11 cellular contexts compared by ENCODE assay signal in genomic region chr14:61474671-61475070, GRCh38.
DNase-seq lines count a peak whose midpoint lies in the region; ATAC-seq, FAIRE-seq and TF ChIP-seq lines count a peak whose summit lies in the region.
"Had no signal": no experiment of that assay in that cellular context is flagged by ENCODE, and none has a peak within 500 bp of the region (broad histone marks: within the 10 kb centered on the region; RNA-seq: fewer than 3 reads in every experiment).

No MANE protein-coding gene starts in this region.

- peaks cover 54% of the 10 kb centered on the region for H3K36me3 Mint-ChIP-seq in activated CD8-positive, alpha-beta memory T cell treated with anti-CD3 and anti-CD28 coated beads, Interleukin-2, amount 10 ng/mL, durations not matched to agents 7 days and 5 days
- H3K36me3 Mint-ChIP-seq in stimulated activated effector memory CD8-positive, alpha-beta T cell treated with anti-CD3 and anti-CD28 coated beads, Interleukin-12 subunit alpha, Interleukin-12 subunit beta, amount 100 ng/mL, for 72 hours, result peaks cover 81% of the 10 kb centered on the region

- H3K27ac Mint-ChIP-seq in activated CD8-positive, alpha-beta memory T cell treated with anti-CD3 and anti-CD28 coated beads, Interleukin-2, amount 10 ng/mL, durations not matched to agents 7 days and 5 days, result peak overlapping the region; percentile 85
- H3K27ac Mint-ChIP-seq in stimulated activated effector memory CD8-positive, alpha-beta T cell treated with anti-CD3 and anti-CD28 coated beads, Interleukin-12 subunit alpha, Interleukin-12 subunit beta, amount 100 ng/mL, for 72 hours, result peak overlapping the region; percentile 92

- FAIRE-seq in endothelial cell of umbilical vein (lab: Jason Lieb, UNC), result no peak

- no peak overlapping the region for H3K9ac ChIP-seq in endothelial cell of umbilical vein (replicated peaks; ENCODE audit: extremely low read depth, insufficient read depth, low read length)

- no peaks in the 10 kb centered on the region for H3K27me3 Mint-ChIP-seq in activated CD8-positive, alpha-beta memory T cell treated with anti-CD3 and anti-CD28 coated beads, Interleukin-2, amount 10 ng/mL, durations not matched to agents 7 days and 5 days

- H2AFZ ChIP-seq in PC-9, result no peak overlapping the region
- H2AFZ ChIP-seq in endothelial cell of umbilical vein (ENCODE audit: low read depth, low read length), result no peak overlapping the region

- H3K4me3 ChIP-seq in PC-9, result no peak overlapping the region
- H3K4me3 ChIP-seq in endothelial cell of umbilical vein (replicated peaks in 1 of 3; ENCODE audit: insufficient read depth in 1 of 3, low read depth in 1 of 3, low read length in 3 of 3), result no peak overlapping the region
- no peak overlapping the region for H3K4me3 ChIP-seq in body of pancreas
- H3K4me3 ChIP-seq: dorsolateral prefrontal cortex, prostate gland had no signal

- H3K9me3 ChIP-seq in PC-9 (ENCODE audit: insufficient read depth, low read depth) (no peaks in the 10 kb centered on the region), endothelial cell of umbilical vein (replicated peaks; ENCODE audit: control insufficient read depth, insufficient read depth, low read length) (no peaks in the 10 kb centered on the region), body of pancreas (no peaks in the 10 kb centered on the region)
- H3K9me3 ChIP-seq: prostate gland had no signal

- H3K4me1 ChIP-seq in PC-9 (replicated peaks; ENCODE audit: insufficient read depth) (peaks cover 90% of the 10 kb centered on the region), endothelial cell of umbilical vein (ENCODE audit: control insufficient read depth, extremely low read depth, insufficient read depth, low read length) (peaks cover 82% of the 10 kb centered on the region), body of pancreas (peaks cover 38% of the 10 kb centered on the region)
- H3K4me1 ChIP-seq: prostate gland had no signal

- H3K4me2 ChIP-seq in PC-9, result no peak overlapping the region
- no peak overlapping the region for H3K4me2 ChIP-seq in endothelial cell of umbilical vein (ENCODE audit: insufficient read depth, low read length)

- peaks cover 94% of the 10 kb centered on the region for H3K4me1 Mint-ChIP-seq in activated CD8-positive, alpha-beta memory T cell treated with anti-CD3 and anti-CD28 coated beads, Interleukin-2, amount 10 ng/mL, durations not matched to agents 7 days and 5 days
- H3K4me1 Mint-ChIP-seq in stimulated activated effector memory CD8-positive, alpha-beta T cell treated with anti-CD3 and anti-CD28 coated beads, Interleukin-12 subunit alpha, Interleukin-12 subunit beta, amount 100 ng/mL, for 72 hours, result peaks cover 97% of the 10 kb centered on the region

- H3K27me3 ChIP-seq in PC-9 (ENCODE audit: insufficient read depth, low read depth), result no peaks in the 10 kb centered on the region
- no peaks in the 10 kb centered on the region for H3K27me3 ChIP-seq in endothelial cell of umbilical vein (ENCODE audit: control insufficient read depth in 2 of 2, insufficient read depth in 2 of 2, low read length in 2 of 2)
- H3K27me3 ChIP-seq in body of pancreas, result no peaks in the 10 kb centered on the region
- H3K27me3 ChIP-seq: dorsolateral prefrontal cortex had no signal

- H3K9me1 ChIP-seq in endothelial cell of umbilical vein (replicated peaks; ENCODE audit: control insufficient read depth, extremely low read depth, insufficient read depth, low read length), result no peaks in the 10 kb centered on the region

- dilution Hi-C loops in endothelial cell of umbilical vein (cut with MboI; ENCODE audit: extremely low pct_ligation_motif_present, low sequenced_read_pairs), result loop anchor here (25.0 kb wide), 2 partner anchors 187 to 263 kb away; partner anchors contain the start of gene TMEM30B

- ATAC-seq in activated CD8-positive, alpha-beta memory T cell treated with anti-CD3 and anti-CD28 coated beads, Interleukin-2, amount 10 ng/mL, durations not matched to agents 7 days and 5 days, result no peak
- no peak for ATAC-seq in stimulated activated effector memory CD8-positive, alpha-beta T cell treated with anti-CD3 and anti-CD28 coated beads, Interleukin-12 subunit alpha, Interleukin-12 subunit beta, amount 100 ng/mL, for 72 hours
- no peak for ATAC-seq in HG02938 (IDR thresholded peaks at IDR 0.05; ENCODE audit: unreplicated experiment)
- ATAC-seq in body of pancreas, result no peak

- no peak overlapping the region for H3K4me3 Mint-ChIP-seq in activated CD8-positive, alpha-beta memory T cell treated with anti-CD3 and anti-CD28 coated beads, Interleukin-2, amount 10 ng/mL, durations not matched to agents 7 days and 5 days
- peak overlapping the region; percentile 38 for H3K4me3 Mint-ChIP-seq in stimulated activated effector memory CD8-positive, alpha-beta T cell treated with anti-CD3 and anti-CD28 coated beads, Interleukin-12 subunit alpha, Interleukin-12 subunit beta, amount 100 ng/mL, for 72 hours

- BruUV-seq in PC-9 (replicated peaks; lab: Mats Ljungman, UMichigan), result no TSS peak
- no TSS peak for BruUV-seq in endothelial cell of umbilical vein (replicated peaks; lab: Mats Ljungman, UMichigan)

- H3K9me3 Mint-ChIP-seq in activated CD8-positive, alpha-beta memory T cell treated with anti-CD3 and anti-CD28 coated beads, Interleukin-2, amount 10 ng/mL, durations not matched to agents 7 days and 5 days (ENCODE audit: low read depth), result no peaks in the 10 kb centered on the region
- no peaks in the 10 kb centered on the region for H3K9me3 Mint-ChIP-seq in stimulated activated effector memory CD8-positive, alpha-beta T cell treated with anti-CD3 and anti-CD28 coated beads, Interleukin-12 subunit alpha, Interleukin-12 subunit beta, amount 100 ng/mL, for 72 hours

- TF ChIP-seq POLR2A in endothelial cell of umbilical vein (IDR thresholded peaks at IDR 0.05; ENCODE audit: low read depth, low read length), result no peak
- no peak for TF ChIP-seq POLR2A in body of pancreas (IDR thresholded peaks at IDR 0.05)

- peaks cover 70% of the 10 kb centered on the region for H3F3A ChIP-seq in PC-9 (ENCODE audit: insufficient read depth, low read depth)

- TF ChIP-seq CTCF in PC-9 (conservative IDR thresholded peaks at IDR 0.05) (no peak), endothelial cell of umbilical vein (IDR thresholded peaks at IDR 0.05; ENCODE audit: extremely low read depth in 1 of 2, insufficient read depth in 1 of 2, low read depth in 1 of 2, low read length in 2 of 2) (no peak), body of pancreas (IDR thresholded peaks at IDR 0.05) (no peak)

- WGBS in body of pancreas, 2 donors, result 71 to 75% methylated on average over 3 of the region's 3 CpGs

- POLR2A ChIA-PET in PC-9 (lab: Charles Lee; ENCODE audit: unreplicated experiment), result no interaction called here
- POLR2A ChIA-PET in endothelial cell of umbilical vein (lab: Charles Lee), result no interaction called here

- intact Hi-C loops in PC-9 (cut with micrococcal nuclease; ENCODE audit: unreplicated experiment), result loop anchor here (1.0 kb wide), 1 partner anchor 256 kb away; no protein-coding TSS in a partner anchor
- intact Hi-C loops in endothelial cell of umbilical vein (cut with micrococcal nuclease), result loop anchor here (1.0 to 5.0 kb wide), 3 partner anchors 243 to 288 kb away; partner anchors contain the start of gene SNAPC1
- intact Hi-C loops in body of pancreas (cut with DNase I), result no loop called here

- no peaks in the 10 kb centered on the region; the same call in 1 of the 2 replicates for H3K9me2 ChIP-seq in PC-9 (ENCODE audit: insufficient read depth)

- peak overlapping the region; percentile 94; the same call in 1 of the 2 replicates for H3K27ac ChIP-seq in PC-9
- H3K27ac ChIP-seq in endothelial cell of umbilical vein (ENCODE audit: insufficient read depth, low read depth, low read length), result peak overlapping the region; percentile 100
- H3K27ac ChIP-seq in body of pancreas, result peak overlapping the region in 1 of 4 donors; percentile 80
- H3K27ac ChIP-seq: prostate gland had no signal

- DNase-seq in activated CD8-positive, alpha-beta memory T cell treated with anti-CD3 and anti-CD28 coated beads, Interleukin-2, amount 10 ng/mL, durations not matched to agents 7 days and 5 days, result no peak
- no peak for DNase-seq in activated CD8-positive, alpha-beta memory T cell treated with anti-CD3 and anti-CD28 coated beads for 24 hours
- no peak for DNase-seq in PC-9
- DNase-seq in endothelial cell of umbilical vein (ENCODE audit: low read depth, low spot score), result no peak
- DNase-seq in stimulated activated effector memory CD8-positive, alpha-beta T cell treated with anti-CD3 and anti-CD28 coated beads, Interleukin-12 subunit alpha, Interleukin-12 subunit beta, amount 100 ng/mL, for 72 hours (ENCODE audit: low spot score in 2 of 2), result no peak
- DNase-seq in body of pancreas, result no peak
- DNase-seq in HUDEP-2 (lab: John Stamatoyannopoulos, UW; ENCODE audit: unreplicated experiment in 76 of 76), result no peak
- DNase-seq: activated gamma-delta T cell, dorsolateral prefrontal cortex had no signal

- H3K36me3 ChIP-seq in PC-9 (ENCODE audit: low read depth) (no peaks in the 10 kb centered on the region), endothelial cell of umbilical vein (ENCODE audit: control insufficient read depth in 2 of 2, extremely low read depth in 1 of 2, insufficient read depth in 2 of 2, low read length in 2 of 2) (no peaks in the 10 kb centered on the region), body of pancreas (replicated peaks in 1 of 2; ENCODE audit: insufficient read depth in 1 of 2, low read depth in 2 of 2) (no peaks in the 10 kb centered on the region)
- H3K36me3 ChIP-seq: prostate gland had no signal

- H4K20me1 ChIP-seq in PC-9 (ENCODE audit: insufficient read depth) (no peaks in the 10 kb centered on the region), endothelial cell of umbilical vein (replicated peaks; ENCODE audit: control insufficient read depth, extremely low read depth, insufficient read depth, low read length) (no peaks in the 10 kb centered on the region)

- H3K79me2 ChIP-seq in PC-9 (ENCODE audit: low read depth) (peaks cover 63% of the 10 kb centered on the region), endothelial cell of umbilical vein (ENCODE audit: control insufficient read depth, insufficient read depth, low read length) (peaks cover 16% of the 10 kb centered on the region)

- CTCF ChIA-PET in activated CD8-positive, alpha-beta memory T cell treated with anti-CD3 and anti-CD28 coated beads, Interleukin-2, amount 10 ng/mL, durations not matched to agents 7 days and 5 days (lab: Charles Lee), result interaction anchor here (1.1 to 6.7 kb wide), 12 partner anchors 12 to 274 kb away, joined by 3 to 39 read pairs (median 4); partner anchors contain the start of gene TMEM30B
- CTCF ChIA-PET in PC-9 (lab: Charles Lee) (no interaction called here), endothelial cell of umbilical vein (lab: Charles Lee) (interaction anchor here (0.6 to 4.5 kb wide), 13 partner anchors 9 to 363 kb away, joined by 3 to 36 read pairs (median 5); no protein-coding TSS in a partner anchor)

TF ChIP-seq in endothelial cell of umbilical vein, 7 proteins besides CTCF, POLR2A, EP300 and RAD21 (continues in another document):
- TF ChIP-seq JUN (IDR thresholded peaks at IDR 0.05; ENCODE audit: borderline replicate concordance, insufficient read depth, insufficient read length, low read depth) (no peak), MAX (IDR thresholded peaks at IDR 0.05; ENCODE audit: insufficient read depth, insufficient read length) (no peak), MYC (IDR thresholded peaks at IDR 0.05; ENCODE audit: low read depth, low read length) (no peak)
